In the genomic region with DNA sequence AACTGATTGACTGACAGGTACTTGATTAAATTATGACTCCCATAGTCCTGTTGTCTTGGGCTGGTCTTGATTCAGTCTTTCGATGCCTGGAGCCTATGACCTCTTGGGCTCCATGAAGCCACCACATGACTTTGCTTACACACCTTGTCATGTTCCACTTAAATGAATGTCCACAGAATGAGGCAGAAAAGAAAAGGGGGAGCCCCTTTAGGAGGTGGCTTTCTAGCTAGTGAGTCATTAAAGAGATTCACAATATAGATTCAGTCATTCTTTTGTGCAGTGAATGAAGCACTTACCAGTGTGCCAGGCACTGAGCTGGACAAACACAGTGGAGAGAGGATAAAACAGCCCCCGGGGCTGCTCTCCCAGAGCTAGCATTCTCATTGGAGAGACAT, we compare ENCODE assay signal across 19 cellular contexts. TPM values are rescaled to one million over a fixed set of nuclear protein-coding genes. Genes with fewer than 3 reads are reported as not detected.
DNase-seq lines count a peak whose midpoint lies in the region; ATAC-seq, FAIRE-seq and TF ChIP-seq lines count a peak whose summit lies in the region.
"Had no signal": no experiment of that assay in that cellular context is flagged by ENCODE, and none has a peak within 500 bp of the region (broad histone marks: within the 10 kb centered on the region; RNA-seq: fewer than 3 reads in every experiment).

No MANE protein-coding gene starts in this region.

- TF ChIP-seq CTCF in bronchial epithelial cell (IDR thresholded peaks at IDR 0.05; ENCODE audit: insufficient read depth, low read length, severe bottlenecking) (no peak), neural progenitor cell (IDR thresholded peaks at IDR 0.05) (no peak)

- H3K36me3 ChIP-seq in bronchial epithelial cell (ENCODE audit: control insufficient read depth, insufficient read depth, low read length): no peaks in the 10 kb centered on the region
- no peaks in the 10 kb centered on the region for H3K36me3 ChIP-seq in neural progenitor cell
- H3K36me3 ChIP-seq: gastrocnemius medialis had no signal

- CTCF ChIA-PET in activated CD4-positive, alpha-beta T cell treated with anti-CD3 and anti-CD28 coated beads, Interleukin-2, amount 10 ng/mL, durations not matched to agents 7 days and 5 days (lab: Charles Lee): interaction anchor here (1.6 kb wide), 1 partner anchor 9 kb away, joined by 6 read pairs; no protein-coding TSS in a partner anchor

- no peak overlapping the region for H3K9ac ChIP-seq in neural progenitor cell

- H3K4me1 Mint-ChIP-seq in activated CD4-positive, alpha-beta T cell treated with anti-CD3 and anti-CD28 coated beads, Interleukin-2, amount 10 ng/mL, durations not matched to agents 7 days and 5 days: peaks cover 31% of the 10 kb centered on the region
- no peaks in the 10 kb centered on the region for H3K4me1 Mint-ChIP-seq in neural progenitor cell
- H3K4me1 Mint-ChIP-seq: H9, nephron had no signal

- no peaks in the 10 kb centered on the region for H3K79me2 ChIP-seq in neural progenitor cell (ENCODE audit: low read depth)

- H3K4me1 ChIP-seq in neural progenitor cell: no peaks in the 10 kb centered on the region
- H3K4me1 ChIP-seq: gastrocnemius medialis had no signal

- no peak overlapping the region for H3K4me3 Mint-ChIP-seq in activated CD4-positive, alpha-beta T cell treated with anti-CD3 and anti-CD28 coated beads, Interleukin-2, amount 10 ng/mL, durations not matched to agents 7 days and 5 days
- no peak overlapping the region for H3K4me3 Mint-ChIP-seq in neural progenitor cell
- H3K4me3 Mint-ChIP-seq: H9, nephron had no signal

- no peak overlapping the region for H2AFZ ChIP-seq in neural progenitor cell (replicated peaks)

- H3K9me3 ChIP-seq in neural progenitor cell (ENCODE audit: low read depth): no peaks in the 10 kb centered on the region
- H3K9me3 ChIP-seq: gastrocnemius medialis had no signal

- H3K4me2 ChIP-seq in neural progenitor cell: no peak overlapping the region

- H3K9me3 Mint-ChIP-seq in activated CD4-positive, alpha-beta T cell treated with anti-CD3 and anti-CD28 coated beads, Interleukin-2, amount 10 ng/mL, durations not matched to agents 7 days and 5 days: no peaks in the 10 kb centered on the region
- no peaks in the 10 kb centered on the region for H3K9me3 Mint-ChIP-seq in neural progenitor cell
- H3K9me3 Mint-ChIP-seq: H9, nephron had no signal

- peak overlapping the region; percentile 86 for H3K27ac Mint-ChIP-seq in activated CD4-positive, alpha-beta T cell treated with anti-CD3 and anti-CD28 coated beads, Interleukin-2, amount 10 ng/mL, durations not matched to agents 7 days and 5 days
- H3K27ac Mint-ChIP-seq in neural progenitor cell: peak overlapping the region; percentile 14
- H3K27ac Mint-ChIP-seq: nephron had no signal

- peaks cover 15% of the 10 kb centered on the region for H3K36me3 Mint-ChIP-seq in activated CD4-positive, alpha-beta T cell treated with anti-CD3 and anti-CD28 coated beads, Interleukin-2, amount 10 ng/mL, durations not matched to agents 7 days and 5 days (ENCODE audit: low read depth)
- H3K36me3 Mint-ChIP-seq in neural progenitor cell: no peaks in the 10 kb centered on the region

- H4K20me1 ChIP-seq in neural progenitor cell (ENCODE audit: low read depth): no peaks in the 10 kb centered on the region

- POLR2A ChIA-PET in activated CD4-positive, alpha-beta T cell treated with anti-CD3 and anti-CD28 coated beads, Interleukin-2, amount 10 ng/mL, durations not matched to agents 7 days and 5 days (lab: Charles Lee): no interaction called here

- no peaks in the 10 kb centered on the region for H3F3A ChIP-seq in neural progenitor cell (ENCODE audit: low read depth)

- FAIRE-seq in bronchial epithelial cell (lab: Jason Lieb, UNC): no peak
- FAIRE-seq: GM12892 had no signal

- H3K27ac ChIP-seq in neural progenitor cell: no peak overlapping the region
- H3K27ac ChIP-seq: C4-2B, gastrocnemius medialis had no signal

- no peak overlapping the region for H3K4me3 ChIP-seq in bronchial epithelial cell (ENCODE audit: low read depth, low read length)
- H3K4me3 ChIP-seq in neural progenitor cell: no peak overlapping the region
- H3K4me3 ChIP-seq: gastrocnemius medialis had no signal

- ATAC-seq in GM18868 (IDR thresholded peaks at IDR 0.05; ENCODE audit: unreplicated experiment) (peak; percentile 48), HG03571 (IDR thresholded peaks at IDR 0.05; ENCODE audit: unreplicated experiment) (no peak), GM19463 (IDR thresholded peaks at IDR 0.05; ENCODE audit: unreplicated experiment) (no peak)
- ATAC-seq: gastrocnemius medialis had no signal

- H3K27me3 Mint-ChIP-seq in activated CD4-positive, alpha-beta T cell treated with anti-CD3 and anti-CD28 coated beads, Interleukin-2, amount 10 ng/mL, durations not matched to agents 7 days and 5 days: no peaks in the 10 kb centered on the region
- H3K27me3 Mint-ChIP-seq in neural progenitor cell (ENCODE audit: insufficient read depth, low read depth): peaks cover 8% of the 10 kb centered on the region

- H3K27me3 ChIP-seq in bronchial epithelial cell (ENCODE audit: control insufficient read depth, insufficient read depth, low read length) (no peaks in the 10 kb centered on the region), neural progenitor cell (no peaks in the 10 kb centered on the region)
- H3K27me3 ChIP-seq: gastrocnemius medialis had no signal

- no peak for DNase-seq in activated CD4-positive, alpha-beta T cell treated with anti-CD3 and anti-CD28 coated beads, Interleukin-2, amount 10 ng/mL, durations not matched to agents 7 days and 5 days
- no peak for DNase-seq in activated CD4-positive, alpha-beta T cell treated with anti-CD3 and anti-CD28 coated beads for 1 hour
- peak; percentile 35 for DNase-seq in bronchial epithelial cell (ENCODE audit: low read depth)
- no peak for DNase-seq in neural progenitor cell (ENCODE audit: low spot score)
- no peak for DNase-seq in HPDE6-E6E7 (ENCODE audit: extremely low spot score)
- DNase-seq: DMS79, gastrocnemius medialis, NCI-H1105, NCI-H2081 treated with DMSO at 0.1 percent for 48 hours, NCI-H510A had no signal

RNA-seq across cellular contexts. Expression of gene VIPR1, which starts 17.1 kb away (rescaled TPM):
- total RNA-seq in activated CD4-positive, alpha-beta T cell treated with anti-CD3 and anti-CD28 coated beads, Interleukin-2, amount 10 ng/mL, durations not matched to agents 7 days and 5 days: 10 to 100 TPM; 19.9 to 21.3 TPM
- total RNA-seq in bronchial epithelial cell (4.2 and 5.8 TPM in 2 replicates), neural progenitor cell (ENCODE audit: low replicate concordance) (1.4 and 2.9 TPM in 2 replicates)
- total RNA-seq: epithelial cell of proximal tubule, LHCN-M2 had no signal
